In the genomic region with DNA sequence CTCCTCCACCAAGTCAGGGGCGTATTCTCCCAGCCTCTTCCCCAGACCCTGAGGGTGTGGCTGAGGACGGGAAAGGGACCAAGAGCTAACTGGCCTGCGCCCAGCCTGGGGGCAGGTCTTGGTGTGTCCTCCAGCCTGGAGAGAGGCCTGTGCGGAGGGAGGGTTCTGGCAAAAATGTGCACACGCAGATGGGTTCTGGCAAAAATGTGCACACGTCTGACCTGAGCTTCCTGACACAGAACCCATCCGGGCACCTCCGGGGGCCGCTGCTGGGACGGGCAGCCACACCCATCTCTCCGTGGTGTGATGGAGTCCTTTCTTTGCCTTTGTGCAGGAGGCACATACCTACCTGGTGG, we compare ENCODE assay signal across 13 cellular contexts. TPM values are rescaled to one million over a fixed set of nuclear protein-coding genes. Genes with fewer than 3 reads are reported as not detected.
DNase-seq lines count a peak whose midpoint lies in the region; ATAC-seq, FAIRE-seq and TF ChIP-seq lines count a peak whose summit lies in the region.
"Had no signal": no experiment of that assay in that cellular context is flagged by ENCODE, and none has a peak within 500 bp of the region (broad histone marks: within the 10 kb centered on the region; RNA-seq: fewer than 3 reads in every experiment).

No MANE protein-coding gene starts in this region.

- H3K27ac Mint-ChIP-seq in T-helper 17 cell: no peak overlapping the region
- H3K27ac Mint-ChIP-seq: CD14-positive monocyte; immature natural killer cell; natural killer cell treated with Interleukin-12 subunit alpha and Interleukin-12 subunit beta and Interleukin-15 and Interleukin-18, amount 100 ng/mL, for 72 hours had no signal

- intact Hi-C loops in heart right ventricle (cut with DNase I): loop anchor here in 2 of 10 donors (5.0 kb wide), 2 partner anchors 47 to 87 kb away; no protein-coding TSS in a partner anchor

- ATAC-seq in T-helper 17 cell (no peak), heart right ventricle (peak; percentile 38 to 70 (median 62)), HG02981 (IDR thresholded peaks at IDR 0.05; ENCODE audit: unreplicated experiment) (no peak)
- ATAC-seq: Panc1 had no signal

- peak overlapping the region; percentile 35; the same call in 1 of the 2 replicates for H3K9ac ChIP-seq in GM23248

- peaks cover 2% of the 10 kb centered on the region for H3K4me1 Mint-ChIP-seq in T-helper 17 cell
- H3K4me1 Mint-ChIP-seq: CD14-positive monocyte, immature natural killer cell had no signal

- no peak for FAIRE-seq in urothelium cell line (lab: Jason Lieb, UNC)

- DNase-seq in GM23248 (peak; percentile 40), T-helper 17 cell (no peak), heart right ventricle (no peak), osteoblast (ENCODE audit: insufficient read length, low spot score, missing footprints) (no peak), NCI-H2171 (lab: John Stamatoyannopoulos, UW) (no peak), urothelium cell line (ENCODE audit: low spot score) (no peak), GM19238 (ENCODE audit: insufficient read length, low spot score) (no peak)
- DNase-seq: amniotic stem cell, immature natural killer cell had no signal

- H3K79me2 ChIP-seq in GM23248 (ENCODE audit: insufficient read depth): no peaks in the 10 kb centered on the region
- no peaks in the 10 kb centered on the region for H3K79me2 ChIP-seq in osteoblast (ENCODE audit: insufficient read depth, low read length)

- H3K36me3 Mint-ChIP-seq in T-helper 17 cell (ENCODE audit: low read depth): no peaks in the 10 kb centered on the region
- H3K36me3 Mint-ChIP-seq: CD14-positive monocyte; immature natural killer cell; natural killer cell treated with Interleukin-12 subunit alpha and Interleukin-12 subunit beta and Interleukin-15 and Interleukin-18, amount 100 ng/mL, for 72 hours had no signal

- no peak overlapping the region for H3K27ac ChIP-seq in GM23248
- H3K27ac ChIP-seq in heart right ventricle: peak overlapping the region in 1 of 10 donors; percentile 10
- peak overlapping the region; percentile 28 for H3K27ac ChIP-seq in osteoblast (ENCODE audit: low read depth, low read length)

- TF ChIP-seq CTCF in heart right ventricle (IDR thresholded peaks at IDR 0.05) (no peak), osteoblast (IDR thresholded peaks at IDR 0.05; ENCODE audit: extremely low read depth, low read depth, low read length) (no peak)

- H2AFZ ChIP-seq in GM23248 (peak overlapping the region; percentile 32; the same call in 1 of the 2 replicates), osteoblast (ENCODE audit: low read length) (peak overlapping the region; percentile 76)

- H3K9me2 ChIP-seq in GM23248 (ENCODE audit: insufficient read depth): no peaks in the 10 kb centered on the region

- H3K36me3 ChIP-seq in GM23248 (ENCODE audit: low read depth) (no peaks in the 10 kb centered on the region), heart right ventricle (no peaks in the 10 kb centered on the region), osteoblast (ENCODE audit: insufficient read depth, low read length) (no peaks in the 10 kb centered on the region)

- in situ Hi-C loops in GM23248 (cut with MboI): no loop called here

- H3K4me2 ChIP-seq in GM23248 (ENCODE audit: unreplicated experiment) (peak overlapping the region; percentile 57), osteoblast (ENCODE audit: insufficient read depth, low read length) (peak overlapping the region; percentile 73)

- peaks cover 43% of the 10 kb centered on the region for H3K27me3 Mint-ChIP-seq in T-helper 17 cell

- WGBS in GM23248 (ENCODE audit: low coverage in 1 of 2, low lambda C conversion rate in 2 of 2, missing lambda C conversion rate in 2 of 2), 2 experiments: 18 to 22% methylated on average over 11 of the region's 11 CpGs
- WGBS in heart right ventricle, 2 donors: 17 to 19% methylated on average over 11 of the region's 11 CpGs

- 0 out of 2 replicates have a peak overlapping the region, but pooled peaks have one; percentile 1 for H3K4me3 ChIP-seq in GM23248
- peak overlapping the region in 2 of 10 donors; percentile 9 for H3K4me3 ChIP-seq in heart right ventricle
- H3K4me3 ChIP-seq in osteoblast (ENCODE audit: insufficient read depth, low read length): peak overlapping the region; percentile 57

- H3K27me3 ChIP-seq in GM23248 (replicated peaks; ENCODE audit: insufficient read depth) (no peaks in the 10 kb centered on the region), heart right ventricle (peaks cover 0 to 29% (median 19%) of the 10 kb centered on the region in 7 donors), osteoblast (ENCODE audit: insufficient read depth, low read length) (no peaks in the 10 kb centered on the region)

- peak overlapping the region; percentile 39 for H3K4me3 Mint-ChIP-seq in T-helper 17 cell
- H3K4me3 Mint-ChIP-seq: natural killer cell treated with Interleukin-12 subunit alpha and Interleukin-12 subunit beta and Interleukin-15 and Interleukin-18, amount 100 ng/mL, for 72 hours had no signal

- H3K4me1 ChIP-seq in GM23248 (ENCODE audit: insufficient read depth) (peaks cover 5% of the 10 kb centered on the region; the same call in 1 of the 2 replicates), heart right ventricle (peaks cover 6 to 15% (median 11%) of the 10 kb centered on the region in 9 donors), osteoblast (ENCODE audit: insufficient read depth, low read length) (peaks cover 10% of the 10 kb centered on the region)

- H4K20me1 ChIP-seq in GM23248 (ENCODE audit: insufficient read depth) (no peaks in the 10 kb centered on the region), osteoblast (ENCODE audit: insufficient read depth, low read length) (no peaks in the 10 kb centered on the region)

- H3K9me3 ChIP-seq in GM23248 (ENCODE audit: low read depth): no peaks in the 10 kb centered on the region
- no peaks in the 10 kb centered on the region for H3K9me3 ChIP-seq in T-helper 17 cell (ENCODE audit: control insufficient read depth, low read length, poor library complexity, severe bottlenecking)
- no peaks in the 10 kb centered on the region for H3K9me3 ChIP-seq in heart right ventricle
- no peaks in the 10 kb centered on the region for H3K9me3 ChIP-seq in osteoblast (ENCODE audit: low read depth, low read length)

- peaks cover under 1% of the 10 kb centered on the region; the same call in 1 of the 2 replicates for H3F3A ChIP-seq in GM23248 (ENCODE audit: insufficient read depth)

RNA-seq across cellular contexts. Expression of gene PKP1, which starts 23.1 kb away (rescaled TPM):
- total RNA-seq in GM23248 (2014; rRNA removed; shearing (Covaris generic)): 0.13 and 0.43 TPM in 2 replicates
- polyA plus RNA-seq in GM23248 (2016; fragmentation: Nextera tagmentation; extraction: Ambion mirVana): 0.06 and 0.15 TPM in 2 replicates
- total RNA-seq in T-helper 17 cell: not detected
- total RNA-seq in heart right ventricle: 1 to 10 TPM in 1 of 10 donors, under 1 TPM in 9; 0.05 to 1.2 (median 0.22) TPM
- polyA plus RNA-seq in heart right ventricle: under 1 TPM; 0.37 to 0.39 TPM
- under 0.01 TPM in 2 replicates for total RNA-seq in osteoblast
- total RNA-seq: natural killer cell treated with Interleukin-12 subunit alpha and Interleukin-12 subunit beta and Interleukin-15 and Interleukin-18, amount 100 ng/mL, for 72 hours had no signal
- polyA plus RNA-seq: CD14-positive monocyte, immature natural killer cell had no signal

Comparison
In these comparisons a context has a peak if more than half of its experiments do, and no peak if none do; other contexts are left out.
1. ATAC-seq: peak in heart right ventricle (8 of 8); none in T-helper 17 cell (single experiment) and HG02981 (single experiment).